In genomic region chr15:52295421-52295991, GRCh38 we compare ENCODE assay signal across 9 cellular contexts. TPM values are rescaled to one million over a fixed set of nuclear protein-coding genes. Genes with fewer than 3 reads are reported as not detected.
A peak's percentile ranks its signal among the peaks of the same experiment; 100 is the strongest.
DNase-seq lines count a peak whose midpoint lies in the region; ATAC-seq and TF ChIP-seq lines count a peak whose summit lies in the region.
"Had no signal": no experiment of that assay in that cellular context is flagged by ENCODE, and none has a peak within 500 bp of the region (broad histone marks: within the 10 kb centered on the region; RNA-seq: fewer than 3 reads in every experiment).

MYO5C (minus strand) TSS chr15:52295804; CDS start chr15:52295636, 168 bp downstream.

- peak within 1 kb of the TSS; percentile 47; the same call in 1 of the 2 replicates for H2AFZ ChIP-seq in OCI-LY3 (ENCODE audit: low read depth, low read length)

- H3K36me3 ChIP-seq in OCI-LY3 (replicated peaks; ENCODE audit: low read depth, low read length) (no peaks in the 10 kb centered on the region), lower lobe of right lung (no peaks in the 10 kb centered on the region), testis (ENCODE audit: low read depth, missing control alignments) (no peaks in the 10 kb centered on the region)

- no peak for TF ChIP-seq POLR2A in testis (IDR thresholded peaks at IDR 0.05)

- TF ChIP-seq CTCF in HFF-Myc (IDR thresholded peaks at IDR 0.05; ENCODE audit: low read depth, low read length, missing control alignments) (no peak), OCI-LY3 (IDR thresholded peaks at IDR 0.05; ENCODE audit: low read depth, low read length) (no peak), dorsolateral prefrontal cortex (IDR thresholded peaks at IDR 0.05 in 54 of 56, conservative IDR thresholded peaks at IDR 0.05 in 2 of 56; ENCODE audit: low read depth in 1 of 56, partially characterized antibody in 56 of 56) (no peak), lower lobe of right lung (IDR thresholded peaks at IDR 0.05) (no peak), testis (IDR thresholded peaks at IDR 0.05) (no peak)

- H3K4me2 ChIP-seq in OCI-LY3 (ENCODE audit: low read length): peak within 1 kb of the TSS; percentile 69

- H3K9ac ChIP-seq in OCI-LY3 (ENCODE audit: low read length): peak within 1 kb of the TSS; percentile 28; the same call in 1 of the 2 replicates

- H3K27me3 ChIP-seq in OCI-LY3 (ENCODE audit: low read depth, low read length) (peaks cover 4% of the 10 kb centered on the region; the same call in 1 of the 2 replicates), dorsolateral prefrontal cortex (peaks cover 0 to 15% (median 0%) of the 10 kb centered on the region in 45 donors), lower lobe of right lung (ENCODE audit: low read depth) (peaks cover 14% of the 10 kb centered on the region), testis (no peaks in the 10 kb centered on the region)

- ATAC-seq in lower lobe of right lung (peak; percentile 95 to 98), GM18511 (IDR thresholded peaks at IDR 0.05; ENCODE audit: unreplicated experiment) (no peak)

- H3K79me2 ChIP-seq in OCI-LY3 (ENCODE audit: low read length): no peaks in the 10 kb centered on the region

- H4K20me1 ChIP-seq in OCI-LY3 (ENCODE audit: insufficient read depth, low read length): no peaks in the 10 kb centered on the region

- peaks cover 37% of the 10 kb centered on the region for H3K4me1 ChIP-seq in OCI-LY3 (ENCODE audit: low read length)
- peaks cover 29% of the 10 kb centered on the region for H3K4me1 ChIP-seq in lower lobe of right lung
- H3K4me1 ChIP-seq in testis: peaks cover 4% of the 10 kb centered on the region

- intact Hi-C loops in dorsolateral prefrontal cortex (cut with DNase I) (no loop called here), lower lobe of right lung (cut with DNase I) (no loop called here), testis (cut with DNase I; ENCODE audit: low total_unique reads) (no loop called here)

- H3K27ac ChIP-seq in OCI-LY3 (ENCODE audit: low read length) (no peak within 1 kb of the TSS), dorsolateral prefrontal cortex (peak within 1 kb of the TSS in 54 of 59 donors; percentile 0 to 84 (median 62)), lower lobe of right lung (peak within 1 kb of the TSS; percentile 85), testis (peak within 1 kb of the TSS; percentile 68 to 86)

- H3K9me3 ChIP-seq in OCI-LY3 (ENCODE audit: insufficient read depth, low read length) (no peaks in the 10 kb centered on the region), lower lobe of right lung (no peaks in the 10 kb centered on the region), testis (no peaks in the 10 kb centered on the region)

- peak within 1 kb of the TSS; percentile 42 for H3K4me3 ChIP-seq in HFF-Myc (replicated peaks; ENCODE audit: low read depth, low read length)
- H3K4me3 ChIP-seq in OCI-LY3 (ENCODE audit: low read length): peak within 1 kb of the TSS; percentile 75
- H3K4me3 ChIP-seq in dorsolateral prefrontal cortex: peak within 1 kb of the TSS; percentile 35 to 80 (median 63)
- H3K4me3 ChIP-seq in lower lobe of right lung: peak within 1 kb of the TSS; percentile 62
- H3K4me3 ChIP-seq in testis: peak within 1 kb of the TSS; percentile 62 to 67

- 0 to 2% methylated on average over 14 to 42 of the region's 65 CpGs for WGBS in testis, 2 donors

- peak in 9 of 14 donors; percentile 21 to 94 (median 44) for DNase-seq in C1 segment of cervical spinal cord (lab: John Stamatoyannopoulos, UW)
- DNase-seq in HFF-Myc (ENCODE audit: extremely low read depth, low read depth): no peak
- peak in 6 of 10 donors; percentile 49 to 98 (median 67) for DNase-seq in dorsolateral prefrontal cortex
- DNase-seq in lower lobe of right lung: peak; percentile 93
- DNase-seq in testis: peak; percentile 85
- no peak for DNase-seq in pons (ENCODE audit: low spot score)

RNA-seq across cellular contexts. Expression of gene MYO5C, which starts in this region (rescaled TPM):
- total RNA-seq in dorsolateral prefrontal cortex (10 to 100 TPM in 100 of 120 experiments, 1 to 10 TPM in 20; 5.9 to 29.2 (median 12.9) TPM), lower lobe of right lung (74.7 TPM), testis (10 to 100 TPM; 40.0 to 47.6 TPM)
- 9.3 TPM for polyA plus RNA-seq in testis (ENCODE audit: insufficient read depth, low read depth, low replicate concordance)
- total RNA-seq: HT1080 had no signal

Comparison
In these comparisons a context has a peak if more than half of its experiments do, and no peak if none do; other contexts are left out.
1. DNase-seq: peak in C1 segment of cervical spinal cord (9 of 14), dorsolateral prefrontal cortex (6 of 10), lower lobe of right lung (single experiment) and testis (single experiment); none in HFF-Myc (single experiment) and pons (single experiment).
2. Peak in every context shown above with its lines, with median percentiles within 50 percentile points of each other: H3K4me3 ChIP-seq.